Comparison of ENCODE assay signal across 8 cellular contexts in the genomic region with DNA sequence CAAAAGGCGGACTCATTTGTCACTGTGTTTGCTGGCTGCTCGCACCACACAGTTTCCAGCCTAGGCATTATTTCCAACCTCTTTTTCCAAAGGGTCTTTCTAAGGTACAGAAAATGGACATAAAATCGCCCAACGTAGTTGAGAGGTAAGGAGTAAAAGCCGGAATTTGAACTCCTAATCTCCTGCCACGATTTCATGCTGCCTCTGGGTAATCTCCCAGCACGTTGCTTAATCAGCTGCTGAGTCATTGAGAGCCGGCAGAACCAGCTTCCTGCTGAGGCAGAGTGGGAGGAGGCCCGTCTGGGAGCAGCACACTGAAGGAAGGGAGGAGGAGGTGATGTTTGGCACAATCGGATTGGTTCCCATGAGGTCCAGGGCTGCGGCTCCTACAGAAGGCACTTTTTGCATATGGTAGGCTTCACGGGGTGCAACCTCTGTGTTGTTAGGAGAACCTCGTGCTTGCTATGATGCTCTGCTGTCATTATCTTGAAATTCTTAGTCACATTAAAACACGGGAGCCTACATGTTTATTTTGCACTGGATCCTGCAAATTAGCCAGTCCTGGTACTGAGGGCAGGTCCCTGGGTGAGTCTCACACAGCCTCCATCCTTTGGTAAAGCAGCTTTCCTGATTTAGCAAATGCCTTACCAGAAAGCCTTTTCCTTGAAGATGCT.
DNase-seq lines count a peak whose midpoint lies in the region; ATAC-seq and TF ChIP-seq lines count a peak whose summit lies in the region.

No MANE protein-coding gene starts in this region.

- H3K36me3 ChIP-seq in PC-3 (ENCODE audit: low read depth, low read length), result no peaks in the 10 kb centered on the region

- no peaks in the 10 kb centered on the region for H3K9me3 ChIP-seq in PC-3 (ENCODE audit: low read length)

- no peak overlapping the region for H3K4me3 Mint-ChIP-seq in activated CD4-positive, alpha-beta T cell treated with anti-CD3 and anti-CD28 coated beads, Interleukin-2, amount 10 ng/mL, durations not matched to agents 7 days and 5 days

- H3K79me2 ChIP-seq in PC-3 (ENCODE audit: low read length), result no peaks in the 10 kb centered on the region

- H3K4me1 ChIP-seq in PC-3 (ENCODE audit: insufficient read depth, low read length), result peaks cover 66% of the 10 kb centered on the region

- no TSS peak for BruUV-seq in PC-3 (replicated peaks; lab: Mats Ljungman, UMichigan)

- no peak for TF ChIP-seq CTCF in PC-3 (conservative IDR thresholded peaks at IDR 0.05; ENCODE audit: low read depth, low read length)

- H3K9ac ChIP-seq in PC-3 (ENCODE audit: low read length), result peak overlapping the region; percentile 81

- peak; percentile 38 for DNase-seq in activated CD4-positive, alpha-beta T cell treated with anti-CD3 and anti-CD28 coated beads for 48 hours
- no peak for DNase-seq in activated CD4-positive, alpha-beta T cell treated with anti-CD3 and anti-CD28 coated beads, Interleukin-2, amount 10 ng/mL, durations not matched to agents 7 days and 5 days
- DNase-seq in PC-3 (peak; percentile 92), cerebellar cortex (ENCODE audit: low spot score) (peak; percentile 9), kidney tubule cell (ENCODE audit: low spot score) (peak; percentile 92), OCI-M2 (lab: John Stamatoyannopoulos, UW; ENCODE audit: unreplicated experiment) (no peak)
- DNase-seq in stimulated activated CD4-positive, alpha-beta T cell treated with anti-CD3 and anti-CD28 coated beads, Interleukin-4, amount 100 ng/mL, for 48 hours (ENCODE audit: low read depth in 2 of 2), result peak; percentile 1 to 16

- peak overlapping the region; percentile 61 for H3K4me3 ChIP-seq in PC-3 (ENCODE audit: low read length)

- H3F3A ChIP-seq in PC-3 (ENCODE audit: low read length, unreplicated experiment), result no peaks in the 10 kb centered on the region

- CTCF ChIA-PET in activated CD4-positive, alpha-beta T cell treated with anti-CD3 and anti-CD28 coated beads, Interleukin-2, amount 10 ng/mL, durations not matched to agents 7 days and 5 days (lab: Charles Lee), result interaction anchor here (0.5 to 0.6 kb wide), 2 partner anchors 8 to 24 kb away, joined by 3 read pairs; no protein-coding TSS in a partner anchor
- CTCF ChIA-PET in PC-3 (lab: Charles Lee), result no interaction called here

- H3K9me3 Mint-ChIP-seq in activated CD4-positive, alpha-beta T cell treated with anti-CD3 and anti-CD28 coated beads, Interleukin-2, amount 10 ng/mL, durations not matched to agents 7 days and 5 days, result no peaks in the 10 kb centered on the region

- no peaks in the 10 kb centered on the region for H3K9me2 ChIP-seq in PC-3 (replicated peaks; ENCODE audit: low read length)

- ATAC-seq in PC-3 (peak; percentile 71), HG03460 (IDR thresholded peaks at IDR 0.05; ENCODE audit: unreplicated experiment) (no peak)

- peaks cover 6% of the 10 kb centered on the region for H3K4me1 Mint-ChIP-seq in activated CD4-positive, alpha-beta T cell treated with anti-CD3 and anti-CD28 coated beads, Interleukin-2, amount 10 ng/mL, durations not matched to agents 7 days and 5 days

- POLR2A ChIA-PET in activated CD4-positive, alpha-beta T cell treated with anti-CD3 and anti-CD28 coated beads, Interleukin-2, amount 10 ng/mL, durations not matched to agents 7 days and 5 days (lab: Charles Lee), result no interaction called here
- POLR2A ChIA-PET in PC-3 (lab: Charles Lee; ENCODE audit: unreplicated experiment), result no interaction called here

- intact Hi-C loops in PC-3 (cut with micrococcal nuclease), result loop anchor here (1.0 to 5.0 kb wide), 2 partner anchors 29 to 40 kb away; no protein-coding TSS in a partner anchor

- H3K36me3 Mint-ChIP-seq in activated CD4-positive, alpha-beta T cell treated with anti-CD3 and anti-CD28 coated beads, Interleukin-2, amount 10 ng/mL, durations not matched to agents 7 days and 5 days (ENCODE audit: low read depth), result no peaks in the 10 kb centered on the region

- peak overlapping the region; percentile 94 for H3K4me2 ChIP-seq in PC-3 (ENCODE audit: low read length)

- peak overlapping the region; percentile 99 for H3K27ac ChIP-seq in PC-3 (ENCODE audit: low read length)

- no peak overlapping the region for H3K27ac Mint-ChIP-seq in activated CD4-positive, alpha-beta T cell treated with anti-CD3 and anti-CD28 coated beads, Interleukin-2, amount 10 ng/mL, durations not matched to agents 7 days and 5 days

- peak overlapping the region; percentile 57; the same call in 1 of the 2 replicates for H2AFZ ChIP-seq in PC-3 (ENCODE audit: low read length)

- no peaks in the 10 kb centered on the region for H4K20me1 ChIP-seq in PC-3 (ENCODE audit: low read length)

- H3K27me3 ChIP-seq in PC-3 (ENCODE audit: low read length), result no peaks in the 10 kb centered on the region

- peaks cover 6% of the 10 kb centered on the region for H3K27me3 Mint-ChIP-seq in activated CD4-positive, alpha-beta T cell treated with anti-CD3 and anti-CD28 coated beads, Interleukin-2, amount 10 ng/mL, durations not matched to agents 7 days and 5 days

Comparison
In these comparisons a context has a peak if more than half of its experiments do, and no peak if none do; other contexts are left out.
1. DNase-seq: peak in activated CD4-positive, alpha-beta T cell treated with anti-CD3 and anti-CD28 coated beads for 48 hours (single experiment), PC-3 (single experiment), cerebellar cortex (single experiment), kidney tubule cell (single experiment) and stimulated activated CD4-positive, alpha-beta T cell treated with anti-CD3 and anti-CD28 coated beads, Interleukin-4, amount 100 ng/mL, for 48 hours (2 of 2); none in activated CD4-positive, alpha-beta T cell treated with anti-CD3 and anti-CD28 coated beads, Interleukin-2, amount 10 ng/mL, durations not matched to agents 7 days and 5 days (single experiment) and OCI-M2 (single experiment).